Comparison of ENCODE assay signal across 8 cellular contexts in genomic region chr17:82231562-82232321, GRCh38. TPM values are rescaled to one million over a fixed set of nuclear protein-coding genes. Genes with fewer than 3 reads are reported as not detected.
DNase-seq lines count a peak whose midpoint lies in the region; ATAC-seq and TF ChIP-seq lines count a peak whose summit lies in the region.

No MANE protein-coding gene starts in this region.

- H3K27ac Mint-ChIP-seq in glutamatergic neuron (ENCODE audit: unreplicated experiment): no peak overlapping the region

- TF ChIP-seq POLR2A in gastrocnemius medialis (IDR thresholded peaks at IDR 0.05): peak; percentile 57 to 78

- H3K4me1 Mint-ChIP-seq in glutamatergic neuron (ENCODE audit: low read depth, unreplicated experiment): peaks cover 2% of the 10 kb centered on the region

- DNase-seq in DMS153 (lab: John Stamatoyannopoulos, UW) (peak; percentile 82), gastrocnemius medialis (peak; percentile 64 to 81), glutamatergic neuron (no peak)
- no peak for DNase-seq in effector CD4-positive, alpha-beta T cell

- H3K27ac ChIP-seq in HUES48 (ENCODE audit: low read depth, low read length): peak overlapping the region; percentile 35
- H3K27ac ChIP-seq in angular gyrus (ENCODE audit: low read depth, low read length): peak overlapping the region; percentile 48
- peak overlapping the region; percentile 90 to 98 (median 93) for H3K27ac ChIP-seq in gastrocnemius medialis

- intact Hi-C loops in gastrocnemius medialis (cut with DNase I; ENCODE audit: low total_unique reads): no loop called here

- H3K9me3 Mint-ChIP-seq in glutamatergic neuron (ENCODE audit: unreplicated experiment): no peaks in the 10 kb centered on the region

- TF ChIP-seq CTCF in gastrocnemius medialis (IDR thresholded peaks at IDR 0.05 in 4 of 5, conservative IDR thresholded peaks at IDR 0.05 in 1 of 5) (no peak), glutamatergic neuron (IDR thresholded peaks at IDR 0.05; ENCODE audit: partially characterized antibody, unreplicated experiment) (no peak)

- ATAC-seq in gastrocnemius medialis (peak in 1 of 2 donors; percentile 2), HG03520 (IDR thresholded peaks at IDR 0.05; ENCODE audit: unreplicated experiment) (no peak)

- H3K4me1 ChIP-seq in HUES48 (ENCODE audit: control insufficient read depth, insufficient read depth, low read length): peaks cover 3% of the 10 kb centered on the region; the same call in 1 of the 2 replicates
- H3K4me1 ChIP-seq in gastrocnemius medialis: peaks cover 57 to 70% of the 10 kb centered on the region in 2 donors

- in situ Hi-C loops in gastrocnemius medialis (cut with MboI; ENCODE audit: low sequenced_read_pairs in 4 of 4): no loop called here

- H3K4me3 ChIP-seq in HUES48 (ENCODE audit: low read depth, low read length) (peak overlapping the region; percentile 57), iPS-11a (ENCODE audit: low read depth, low read length) (peak overlapping the region; percentile 24), gastrocnemius medialis (peak overlapping the region; percentile 66 to 76 (median 68))

- H3K9me3 ChIP-seq in HUES48 (ENCODE audit: control insufficient read depth, insufficient read depth, low read length) (no peaks in the 10 kb centered on the region), gastrocnemius medialis (no peaks in the 10 kb centered on the region)

- H3K36me3 ChIP-seq in HUES48 (ENCODE audit: control insufficient read depth, insufficient read depth, low read length) (no peaks in the 10 kb centered on the region), gastrocnemius medialis (peaks cover 0 to 2% of the 10 kb centered on the region in 2 donors)

- H3K4me3 Mint-ChIP-seq in glutamatergic neuron (ENCODE audit: unreplicated experiment): no peak overlapping the region

- H3K27me3 ChIP-seq in HUES48 (ENCODE audit: control insufficient read depth, insufficient read depth, low read length): peaks cover 55% of the 10 kb centered on the region
- H3K27me3 ChIP-seq in gastrocnemius medialis: no peaks in the 10 kb centered on the region

- H3K36me3 Mint-ChIP-seq in glutamatergic neuron (ENCODE audit: unreplicated experiment): no peaks in the 10 kb centered on the region

- peaks cover 4% of the 10 kb centered on the region for H3K27me3 Mint-ChIP-seq in glutamatergic neuron (ENCODE audit: unreplicated experiment)

- H3K9ac ChIP-seq in HUES48 (ENCODE audit: low read depth, low read length): no peak overlapping the region

RNA-seq across cellular contexts. Expression of gene SLC16A3, which starts 2.9 kb away (rescaled TPM):
- total RNA-seq in gastrocnemius medialis (100 to 1,000 TPM in 2 of 4 donors, 10 to 100 TPM in 2; 46.0 to 173 (median 126) TPM), glutamatergic neuron (ENCODE audit: unreplicated experiment) (15.6 TPM)

RNA-seq across cellular contexts. Expression of gene CCDC57, which starts 19.1 kb away (rescaled TPM):
- total RNA-seq in gastrocnemius medialis: 10 to 100 TPM in 1 of 4 donors, 1 to 10 TPM in 3; 3.7 to 11.3 (median 5.1) TPM
- total RNA-seq in glutamatergic neuron (ENCODE audit: unreplicated experiment): 40.7 TPM

RNA-seq across cellular contexts. Expression of gene CSNK1D, which starts 41.8 kb away (rescaled TPM):
- total RNA-seq in gastrocnemius medialis (10 to 100 TPM; 34.0 to 55.2 (median 47.3) TPM), glutamatergic neuron (ENCODE audit: unreplicated experiment) (211 TPM)

Comparison
In these comparisons a context has a peak if more than half of its experiments do, and no peak if none do; other contexts are left out.
1. DNase-seq: peak in DMS153 (single experiment) and gastrocnemius medialis (2 of 2); none in effector CD4-positive, alpha-beta T cell (single experiment) and glutamatergic neuron (single experiment).
2. H3K27ac ChIP-seq: peak in every context shown above with its lines; median percentile 93 in gastrocnemius medialis; 48 in angular gyrus; 35 in HUES48.
3. Peak in every context shown above with its lines, with median percentiles within 50 percentile points of each other: H3K4me3 ChIP-seq.